ENCODE assay signal across 12 cellular contexts in the genomic region with DNA sequence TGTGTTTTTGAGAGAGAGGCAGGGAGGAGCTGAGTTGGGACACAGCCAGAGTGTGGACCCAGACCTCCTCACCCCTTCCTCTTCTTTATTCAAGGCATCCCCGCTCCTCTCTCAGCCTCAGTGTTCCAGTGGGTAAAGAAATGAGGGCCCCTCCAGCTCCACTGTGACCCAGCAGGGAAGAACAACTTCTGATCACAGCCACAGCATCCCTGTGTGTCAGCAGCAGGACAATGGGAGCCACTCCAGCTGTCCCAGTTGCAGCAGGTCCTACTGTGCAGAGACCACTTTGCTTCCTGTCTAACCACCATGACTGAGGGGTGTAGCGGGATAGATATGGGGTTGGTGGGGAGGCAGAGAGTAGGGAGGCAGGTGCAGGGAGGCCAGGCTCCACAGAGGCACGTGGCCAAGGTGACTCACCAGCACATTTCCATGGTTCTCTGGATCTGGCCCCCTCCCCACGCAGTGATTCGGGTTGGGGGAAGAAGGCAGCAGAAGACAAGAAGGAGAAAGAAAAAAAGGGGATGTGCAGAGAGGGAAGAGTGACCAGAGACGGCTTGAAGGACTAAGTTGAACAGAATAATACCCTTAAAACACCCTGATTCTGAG. TPM values are rescaled to one million over a fixed set of nuclear protein-coding genes. Genes with fewer than 3 reads are reported as not detected.
DNase-seq lines count a peak whose midpoint lies in the region; ATAC-seq and TF ChIP-seq lines count a peak whose summit lies in the region.
"Had no signal": no experiment of that assay in that cellular context is flagged by ENCODE, and none has a peak within 500 bp of the region (broad histone marks: within the 10 kb centered on the region; RNA-seq: fewer than 3 reads in every experiment).

No MANE protein-coding gene starts in this region.

- H3K4me3 ChIP-seq in DND-41 (ENCODE audit: low read depth in 1 of 2, low read length in 2 of 2) (peak overlapping the region in 1 of 2 experiments; percentile 48; a peak in 2 of 4 replicates), neural progenitor cell (no peak overlapping the region)

- peaks cover 66% of the 10 kb centered on the region for H3K36me3 Mint-ChIP-seq in activated T-helper 2 cell treated with anti-CD3 and anti-CD28 coated beads, Interferon-gamma antibody, Interleukin-2, Interleukin-4, amounts not matched to agents 10 μg/mL and 5 μg/mL and 100 μg/mL, durations not matched to agents 14 hours and 24 hours and 36 hours (ENCODE audit: low read depth)
- H3K36me3 Mint-ChIP-seq in neural progenitor cell, result no peaks in the 10 kb centered on the region

- H3K27ac ChIP-seq in DND-41 (ENCODE audit: low read length), result peak overlapping the region; percentile 92
- no peak overlapping the region for H3K27ac ChIP-seq in neural progenitor cell

- no peaks in the 10 kb centered on the region for H4K20me1 ChIP-seq in DND-41 (ENCODE audit: insufficient read depth, low read length)
- no peaks in the 10 kb centered on the region for H4K20me1 ChIP-seq in neural progenitor cell (ENCODE audit: low read depth)

- H3K79me2 ChIP-seq in DND-41 (ENCODE audit: insufficient read depth, low read length) (peaks cover 32% of the 10 kb centered on the region), neural progenitor cell (ENCODE audit: low read depth) (no peaks in the 10 kb centered on the region)

- H3K4me1 Mint-ChIP-seq in activated T-helper 2 cell treated with anti-CD3 and anti-CD28 coated beads, Interferon-gamma antibody, Interleukin-2, Interleukin-4, amounts not matched to agents 10 μg/mL and 5 μg/mL and 100 μg/mL, durations not matched to agents 14 hours and 24 hours and 36 hours (ENCODE audit: low read depth), result peaks cover 61% of the 10 kb centered on the region
- peaks cover 20% of the 10 kb centered on the region for H3K4me1 Mint-ChIP-seq in neural progenitor cell

- H3K4me3 Mint-ChIP-seq in activated T-helper 2 cell treated with anti-CD3 and anti-CD28 coated beads, Interferon-gamma antibody, Interleukin-2, Interleukin-4, amounts not matched to agents 10 μg/mL and 5 μg/mL and 100 μg/mL, durations not matched to agents 14 hours and 24 hours and 36 hours (ENCODE audit: low read depth), result peak overlapping the region; percentile 59
- no peak overlapping the region for H3K4me3 Mint-ChIP-seq in neural progenitor cell

- ATAC-seq in DND-41 (ENCODE audit: insufficient read depth, low read depth) (peak; percentile 77), HG03175 (IDR thresholded peaks at IDR 0.05; ENCODE audit: unreplicated experiment) (peak; percentile 13), HG03457 (IDR thresholded peaks at IDR 0.05; ENCODE audit: unreplicated experiment) (no peak), HG03432 (IDR thresholded peaks at IDR 0.05; ENCODE audit: unreplicated experiment) (no peak), GM21367 (IDR thresholded peaks at IDR 0.05; ENCODE audit: unreplicated experiment) (no peak), HG03439 (IDR thresholded peaks at IDR 0.05; ENCODE audit: unreplicated experiment) (no peak)
- ATAC-seq: PC-3 had no signal

- H3K27me3 ChIP-seq in DND-41 (ENCODE audit: insufficient read depth, low read length, poor library complexity), result no peaks in the 10 kb centered on the region
- H3K27me3 ChIP-seq in neural progenitor cell, result no peaks in the 10 kb centered on the region

- TF ChIP-seq CTCF in DND-41 (IDR thresholded peaks at IDR 0.05; ENCODE audit: borderline replicate concordance, extremely low read depth, low read length, poor library complexity, severe bottlenecking) (no peak), neural progenitor cell (IDR thresholded peaks at IDR 0.05) (no peak)

- H3K4me1 ChIP-seq in DND-41 (ENCODE audit: insufficient read depth, low read length), result peaks cover 55% of the 10 kb centered on the region
- no peaks in the 10 kb centered on the region for H3K4me1 ChIP-seq in neural progenitor cell

- peak overlapping the region; percentile 56 for H3K9ac ChIP-seq in DND-41 (ENCODE audit: low read depth, low read length)
- H3K9ac ChIP-seq in neural progenitor cell, result no peak overlapping the region

- H3F3A ChIP-seq in neural progenitor cell (ENCODE audit: low read depth), result no peaks in the 10 kb centered on the region

- peaks cover 18% of the 10 kb centered on the region for H3K9me3 Mint-ChIP-seq in activated T-helper 2 cell treated with anti-CD3 and anti-CD28 coated beads, Interferon-gamma antibody, Interleukin-2, Interleukin-4, amounts not matched to agents 10 μg/mL and 5 μg/mL and 100 μg/mL, durations not matched to agents 14 hours and 24 hours and 36 hours
- peaks cover 4% of the 10 kb centered on the region for H3K9me3 Mint-ChIP-seq in neural progenitor cell

- DNase-seq in DND-41 (peak; percentile 87), neural progenitor cell (ENCODE audit: low spot score) (no peak)
- no peak for DNase-seq in activated T-helper 2 cell treated with anti-CD3 and anti-CD28 coated beads, Interferon-gamma antibody, Interleukin-2, Interleukin-4, amounts not matched to agents 10 μg/mL and 5 μg/mL and 100 μg/mL, durations not matched to agents 14 hours and 24 hours and 36 hours (ENCODE audit: low spot score)
- DNase-seq: amygdala, COR-L47, NCI-H1930, PC-3 had no signal

- peak overlapping the region; percentile 38; the same call in 1 of the 2 replicates for H2AFZ ChIP-seq in DND-41 (ENCODE audit: low read depth, low read length)
- no peak overlapping the region for H2AFZ ChIP-seq in neural progenitor cell (replicated peaks)

- H3K9me3 ChIP-seq in DND-41 (ENCODE audit: insufficient read depth, low read length, severe bottlenecking) (no peaks in the 10 kb centered on the region), neural progenitor cell (ENCODE audit: low read depth) (no peaks in the 10 kb centered on the region)

- peak overlapping the region; percentile 95 for H3K27ac Mint-ChIP-seq in activated T-helper 2 cell treated with anti-CD3 and anti-CD28 coated beads, Interferon-gamma antibody, Interleukin-2, Interleukin-4, amounts not matched to agents 10 μg/mL and 5 μg/mL and 100 μg/mL, durations not matched to agents 14 hours and 24 hours and 36 hours
- peak overlapping the region; percentile 76 for H3K27ac Mint-ChIP-seq in neural progenitor cell

- intact Hi-C loops in activated T-helper 2 cell treated with anti-CD3 and anti-CD28 coated beads, Interferon-gamma antibody, Interleukin-2, Interleukin-4, amounts not matched to agents 10 μg/mL and 5 μg/mL and 100 μg/mL, durations not matched to agents 14 hours and 24 hours and 36 hours (cut with micrococcal nuclease), result loop anchor here (1.0 to 2.0 kb wide), 2 partner anchors 8 to 42 kb away; no protein-coding TSS in a partner anchor

- no peaks in the 10 kb centered on the region for H3K27me3 Mint-ChIP-seq in activated T-helper 2 cell treated with anti-CD3 and anti-CD28 coated beads, Interferon-gamma antibody, Interleukin-2, Interleukin-4, amounts not matched to agents 10 μg/mL and 5 μg/mL and 100 μg/mL, durations not matched to agents 14 hours and 24 hours and 36 hours (ENCODE audit: low read depth)
- peaks cover 4% of the 10 kb centered on the region for H3K27me3 Mint-ChIP-seq in neural progenitor cell (ENCODE audit: insufficient read depth, low read depth)

- H3K4me2 ChIP-seq in DND-41 (ENCODE audit: insufficient read depth, low read length), result peak overlapping the region; percentile 64
- H3K4me2 ChIP-seq in neural progenitor cell, result no peak overlapping the region

- peaks cover 16% of the 10 kb centered on the region for H3K36me3 ChIP-seq in DND-41 (ENCODE audit: insufficient read depth, low read length)
- H3K36me3 ChIP-seq in neural progenitor cell, result no peaks in the 10 kb centered on the region

RNA-seq across cellular contexts. Expression of a gene that starts 24.5 kb away (rescaled TPM):
- total RNA-seq in activated T-helper 2 cell treated with anti-CD3 and anti-CD28 coated beads, Interferon-gamma antibody, Interleukin-2, Interleukin-4, amounts not matched to agents 10 μg/mL and 5 μg/mL and 100 μg/mL, durations not matched to agents 14 hours and 24 hours and 36 hours, result 46.8 and 47.7 TPM in 2 replicates
- total RNA-seq in neural progenitor cell (ENCODE audit: low replicate concordance), result 0.90 and 0.99 TPM in 2 replicates
- total RNA-seq: PC-3 had no signal

Comparison
In these comparisons a context has a peak if more than half of its experiments do, and no peak if none do; other contexts are left out.
1. ATAC-seq: peak in DND-41 (single experiment) and HG03175 (single experiment); none in HG03457 (single experiment), HG03432 (single experiment), GM21367 (single experiment) and HG03439 (single experiment).
2. RNA of a gene that starts 24.5 kb away (total RNA-seq): 46.8 to 47.7 TPM in activated T-helper 2 cell treated with anti-CD3 and anti-CD28 coated beads, Interferon-gamma antibody, Interleukin-2, Interleukin-4, amounts not matched to agents 10 μg/mL and 5 μg/mL and 100 μg/mL, durations not matched to agents 14 hours and 24 hours and 36 hours; 0.90 to 0.99 TPM in neural progenitor cell; every median in the first group is over 10 times any median in the second.